8 cellular contexts compared by ENCODE assay signal in genomic region chr19:1567116-1567847, GRCh38. TPM values are rescaled to one million over a fixed set of nuclear protein-coding genes. Genes with fewer than 3 reads are reported as not detected.
A peak's percentile ranks its signal among the peaks of the same experiment; 100 is the strongest.
DNase-seq lines count a peak whose midpoint lies in the region; ATAC-seq and TF ChIP-seq lines count a peak whose summit lies in the region.

No MANE protein-coding gene starts in this region.

- peaks cover 17% of the 10 kb centered on the region for H3K79me1 ChIP-seq in trophoblast cell (ENCODE audit: low read length)

- H3K18ac ChIP-seq in trophoblast cell (ENCODE audit: low read length): peak overlapping the region; percentile 99

- H2BK12ac ChIP-seq in trophoblast cell (ENCODE audit: low read length): no peak overlapping the region

- DNase-seq in GM03348 (ENCODE audit: low spot score): peak; percentile 83
- DNase-seq in SK-N-MC (ENCODE audit: low read depth, low spot score): no peak
- no peak for DNase-seq in fibroblast of mammary gland (ENCODE audit: low read depth)
- peak in 1 of 2 donors; percentile 53 for DNase-seq in trophoblast cell
- no peak for DNase-seq in stimulated activated CD8-positive, alpha-beta memory T cell treated with anti-CD3 and anti-CD28 coated beads, Interleukin-4, amount 100 ng/mL, for 48 hours
- DNase-seq in NCI-H128 (lab: John Stamatoyannopoulos, UW; ENCODE audit: unreplicated experiment): no peak

- no peak overlapping the region for H3K23ac ChIP-seq in trophoblast cell (ENCODE audit: low read length)

- H4K8ac ChIP-seq in trophoblast cell (ENCODE audit: low read depth, low read length): peak overlapping the region; percentile 96

- H3K36me3 ChIP-seq in SK-N-MC (ENCODE audit: insufficient read depth, low read length): peaks cover 3% of the 10 kb centered on the region; the same call in 1 of the 2 replicates
- H3K36me3 ChIP-seq in trophoblast cell (ENCODE audit: control insufficient read depth in 1 of 2, insufficient read depth in 2 of 2, low read length in 2 of 2): peaks cover 29 to 32% of the 10 kb centered on the region in 2 experiments

- peak overlapping the region; percentile 99 for H4K91ac ChIP-seq in trophoblast cell (ENCODE audit: low read depth, low read length)

- WGBS in trophoblast cell (ENCODE audit: extremely low coverage, insufficient coverage, insufficient read length): no CpG with 5 or more reads among the region's 108 CpGs

- peak overlapping the region; percentile 100 for H3K4ac ChIP-seq in trophoblast cell (ENCODE audit: low read depth, low read length)

- H3K4me3 ChIP-seq in SK-N-MC (peak overlapping the region; percentile 90), fibroblast of mammary gland (ENCODE audit: control insufficient read depth, low read depth, low read length) (peak overlapping the region; percentile 62), trophoblast cell (ENCODE audit: low read depth, low read length) (peak overlapping the region; percentile 99)

- peaks cover 10 to 11% of the 10 kb centered on the region in 2 experiments for H3K4me1 ChIP-seq in trophoblast cell (ENCODE audit: control insufficient read depth in 1 of 2, insufficient read depth in 2 of 2, low read length in 2 of 2)

- H3K9me3 ChIP-seq in SK-N-MC (ENCODE audit: low read depth, low read length) (no peaks in the 10 kb centered on the region), trophoblast cell (ENCODE audit: insufficient read depth, low read depth, low read length) (peaks cover 3% of the 10 kb centered on the region)

- H2BK5ac ChIP-seq in trophoblast cell (ENCODE audit: low read depth, low read length, poor library complexity): peak overlapping the region; percentile 82

- H3K9ac ChIP-seq in SK-N-MC (ENCODE audit: insufficient read length) (peak overlapping the region; percentile 89), trophoblast cell (ENCODE audit: low read length) (peak overlapping the region; percentile 99)

- H3K27me3 ChIP-seq in trophoblast cell (ENCODE audit: insufficient read depth, low read length): peaks cover 2% of the 10 kb centered on the region

- peak overlapping the region; percentile 71 for H2AFZ ChIP-seq in trophoblast cell (ENCODE audit: insufficient read depth, low read length, poor library complexity)

- peak overlapping the region; percentile 96 for H4K12ac ChIP-seq in trophoblast cell (ENCODE audit: low read depth, low read length)

- peak overlapping the region; percentile 42; the same call in 1 of the 2 replicates for H3K27ac ChIP-seq in SK-N-MC
- peak overlapping the region; percentile 52 for H3K27ac ChIP-seq in trophoblast cell (ENCODE audit: low read depth, low read length)

- H3K14ac ChIP-seq in trophoblast cell (ENCODE audit: low read length): peak overlapping the region; percentile 98

- TF ChIP-seq CTCF in fibroblast of mammary gland (conservative IDR thresholded peaks at IDR 0.05; ENCODE audit: control insufficient read depth, insufficient read depth, low read depth, low read length): no peak

- H3K79me2 ChIP-seq in trophoblast cell (ENCODE audit: control insufficient read depth, insufficient read depth, low read length, poor library complexity): peaks cover 39% of the 10 kb centered on the region

- ATAC-seq in GM21423 (IDR thresholded peaks at IDR 0.05; ENCODE audit: unreplicated experiment) (no peak), GM18498 (IDR thresholded peaks at IDR 0.05; ENCODE audit: unreplicated experiment) (no peak)

- H2AK5ac ChIP-seq in trophoblast cell (ENCODE audit: low read length): peak overlapping the region; percentile 100

- peak overlapping the region; percentile 59 for H3K4me2 ChIP-seq in trophoblast cell (ENCODE audit: low read length)

- H2BK120ac ChIP-seq in trophoblast cell (ENCODE audit: insufficient read depth, low read length, poor library complexity): peak overlapping the region; percentile 91

RNA-seq across cellular contexts. Expression of gene MEX3D, which starts 0.8 kb away (rescaled TPM):
- polyA plus RNA-seq in trophoblast cell (2013): 102 and 105 TPM in 2 replicates

RNA-seq across cellular contexts. Expression of gene MBD3, which starts 25.4 kb away (rescaled TPM):
- 98.4 and 103 TPM in 2 replicates for polyA plus RNA-seq in trophoblast cell (2013)

RNA-seq across cellular contexts. Expression of gene UQCR11, which starts 38.0 kb away (rescaled TPM):
- 125 and 128 TPM in 2 replicates for polyA plus RNA-seq in trophoblast cell (2013)

RNA-seq across cellular contexts. Expression of gene PLK5, which starts 43.4 kb away (rescaled TPM):
- 0.01 TPM in 1 of 2 replicates, not detected in the other for polyA plus RNA-seq in trophoblast cell (2013)

RNA-seq across cellular contexts. Expression of gene ADAMTSL5, which starts 54.5 kb away (rescaled TPM):
- 7.5 and 7.6 TPM in 2 replicates for polyA plus RNA-seq in trophoblast cell (2013)
